ENCODE assay signal across 8 cellular contexts in the genomic region with DNA sequence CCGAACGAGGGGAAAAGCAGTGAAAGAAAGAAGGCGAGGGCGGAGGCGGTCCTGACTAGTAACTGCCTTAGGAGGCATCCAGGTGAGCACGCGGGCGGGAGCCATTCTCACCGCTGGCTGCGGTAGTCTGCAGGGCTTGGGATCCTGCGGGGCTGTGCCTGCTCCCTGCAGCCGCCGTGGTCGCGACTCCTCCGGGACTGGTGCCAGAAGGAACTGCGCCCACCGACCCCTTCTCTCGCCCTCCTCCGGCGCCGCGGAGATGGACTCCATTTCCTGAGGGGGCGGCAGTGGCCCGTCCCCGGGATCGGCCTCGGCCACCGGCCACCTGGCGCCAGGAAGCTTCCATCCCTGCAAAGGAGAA. TPM values are rescaled to one million over a fixed set of nuclear protein-coding genes. Genes with fewer than 3 reads are reported as not detected.
DNase-seq lines count a peak whose midpoint lies in the region; ATAC-seq and TF ChIP-seq lines count a peak whose summit lies in the region.

No MANE protein-coding gene starts in this region.

- WGBS in hepatocyte (ENCODE audit: low lambda C conversion rate, missing lambda C conversion rate) = 2% methylated on average over 30 of the region's 30 CpGs

- no peaks in the 10 kb centered on the region for H3K27me3 ChIP-seq in SJSA1 (replicated peaks)
- H3K27me3 ChIP-seq in adipocyte (replicated peaks; ENCODE audit: control insufficient read depth, insufficient read depth, low read length) = no peaks in the 10 kb centered on the region
- no peaks in the 10 kb centered on the region for H3K27me3 ChIP-seq in hepatocyte

- POLR2A ChIA-PET in AG04449 (lab: Yijun Ruan, JAX) = no interaction called here

- H3K9me3 ChIP-seq in SJSA1 (replicated peaks) = no peaks in the 10 kb centered on the region
- peaks cover 6% of the 10 kb centered on the region for H3K9me3 ChIP-seq in adipocyte (ENCODE audit: control insufficient read depth, low read length)
- no peaks in the 10 kb centered on the region for H3K9me3 ChIP-seq in hepatocyte (ENCODE audit: low read depth)

- peak overlapping the region; percentile 88 for H3K4me2 ChIP-seq in hepatocyte

- H3K36me3 ChIP-seq in SJSA1 (no peaks in the 10 kb centered on the region), adipocyte (ENCODE audit: control insufficient read depth, insufficient read depth, low read length, severe bottlenecking) (peaks cover 9% of the 10 kb centered on the region), hepatocyte (replicated peaks; ENCODE audit: insufficient read depth, low read depth) (no peaks in the 10 kb centered on the region)

- H3K4me3 ChIP-seq in AG04449 (ENCODE audit: low read depth, low read length) (peak overlapping the region; percentile 85), SJSA1 (peak overlapping the region; percentile 59), adipocyte (ENCODE audit: low read length) (peak overlapping the region; percentile 96), hepatocyte (peak overlapping the region; percentile 73), skeletal muscle cell (ENCODE audit: low read depth, low read length) (peak overlapping the region; percentile 93)

- ATAC-seq in GM18873 (IDR thresholded peaks at IDR 0.05; ENCODE audit: low FRiP score, unreplicated experiment) (peak; percentile 10), HG03097 (IDR thresholded peaks at IDR 0.05; ENCODE audit: low FRiP score, unreplicated experiment) (peak; percentile 26)

- H3K79me2 ChIP-seq in hepatocyte = peaks cover 46% of the 10 kb centered on the region

- peak overlapping the region; percentile 94 for H3K9ac ChIP-seq in adipocyte (ENCODE audit: low read length)

- peak overlapping the region; percentile 90 for H2AFZ ChIP-seq in hepatocyte

- DNase-seq in AG04449 (ENCODE audit: low read depth, low spot score) (no peak), SJSA1 (ENCODE audit: low read depth in 1 of 2, low spot score in 2 of 2) (no peak), adipocyte (ENCODE audit: low read depth) (no peak), hepatocyte (ENCODE audit: low spot score) (peak; percentile 54), skeletal muscle cell (ENCODE audit: low read depth) (no peak), pons (ENCODE audit: low spot score) (no peak)

- H3K4me1 ChIP-seq in SJSA1 (replicated peaks) (peaks cover 10% of the 10 kb centered on the region; the same call in 1 of the 2 replicates), adipocyte (ENCODE audit: control insufficient read depth, insufficient read depth, low read length) (peaks cover 4% of the 10 kb centered on the region), hepatocyte (ENCODE audit: insufficient read depth) (peaks cover 7% of the 10 kb centered on the region)

- H3K27ac ChIP-seq in SJSA1 (no peak overlapping the region), hepatocyte (peak overlapping the region; percentile 90)

- H4K20me1 ChIP-seq in hepatocyte (ENCODE audit: insufficient read depth, poor library complexity, severe bottlenecking) = no peaks in the 10 kb centered on the region

- CTCF ChIA-PET in AG04449 (lab: Yijun Ruan, JAX) = interaction anchor here (1.4 kb wide), 1 partner anchor 208 kb away, joined by 6 read pairs; no protein-coding TSS in a partner anchor

- H3K9me2 ChIP-seq in hepatocyte (replicated peaks; ENCODE audit: insufficient read depth) = no peaks in the 10 kb centered on the region

- TF ChIP-seq CTCF in AG04449 (IDR thresholded peaks at IDR 0.05; ENCODE audit: insufficient read depth, low read length, missing control alignments) (no peak), hepatocyte (IDR thresholded peaks at IDR 0.05; ENCODE audit: poor library complexity) (no peak)

RNA-seq across cellular contexts. Expression of a gene that starts 0.5 kb away (rescaled TPM):
- total RNA-seq in SJSA1 (2014; rRNA removed; shearing (Covaris generic)) = 3.4 and 15.4 TPM in 2 replicates
- total RNA-seq in hepatocyte = 9.8 and 15.2 TPM in 2 replicates
- polyA plus RNA-seq in hepatocyte = 7.2 and 9.8 TPM in 2 replicates
